Comparison of ENCODE assay signal across 19 cellular contexts in genomic region chrX:119190736-119191282, GRCh38. TPM values are rescaled to one million over a fixed set of nuclear protein-coding genes. Genes with fewer than 3 reads are reported as not detected.
DNase-seq lines count a peak whose midpoint lies in the region; ATAC-seq and TF ChIP-seq lines count a peak whose summit lies in the region.
"Had no signal": no experiment of that assay in that cellular context is flagged by ENCODE, and none has a peak within 500 bp of the region (broad histone marks: within the 10 kb centered on the region; RNA-seq: fewer than 3 reads in every experiment).

No MANE protein-coding gene starts in this region.

- DNase-seq in MCF 10A (ENCODE audit: unreplicated experiment) = peak; percentile 6
- DNase-seq in mammary epithelial cell = no peak
- peak; percentile 85 for DNase-seq in fibroblast of mammary gland (ENCODE audit: low read depth)
- DNase-seq in left lung = no peak
- DNase-seq in MV-4-11 (lab: John Stamatoyannopoulos, UW) = no peak
- DNase-seq in T-cell = no peak
- DNase-seq: activated CD4-positive, alpha-beta T cell treated with anti-CD3 and anti-CD28 coated beads for 1 hour; activated naive CD4-positive, alpha-beta T cell treated with anti-CD3 and anti-CD28 coated beads for 36 hours; NCI-H1048; NCI-H2107; NK-92 treated with Interleukin-12 subunit alpha and Interleukin-12 subunit beta, amount 100 ng/mL, for 24 hours; right lobe of liver; SHP77; stimulated activated CD4-positive, alpha-beta T cell treated with anti-CD3 and anti-CD28 coated beads, Interleukin-4, amount 100 ng/mL, for 4 hours had no signal

- TF ChIP-seq CTCF in MCF 10A (IDR thresholded peaks at IDR 0.05; ENCODE audit: unreplicated experiment) (no peak), mammary epithelial cell (conservative IDR thresholded peaks at IDR 0.05 in 1 of 2, IDR thresholded peaks at IDR 0.05 in 1 of 2; ENCODE audit: extremely low read depth in 1 of 2, insufficient read depth in 1 of 2, low read depth in 1 of 2, low read length in 2 of 2) (no peak), fibroblast of mammary gland (conservative IDR thresholded peaks at IDR 0.05; ENCODE audit: control insufficient read depth, insufficient read depth, low read depth, low read length) (no peak), left lung (IDR thresholded peaks at IDR 0.05) (no peak)

- H3K36me3 ChIP-seq in mammary epithelial cell (ENCODE audit: insufficient read depth, low read length) (no peaks in the 10 kb centered on the region), left lung (no peaks in the 10 kb centered on the region)
- H3K36me3 ChIP-seq: HAP-1, right lobe of liver had no signal

- no peak overlapping the region for H3K4me3 ChIP-seq in mammary epithelial cell (replicated peaks in 1 of 3; ENCODE audit: insufficient read depth in 1 of 3, low read depth in 2 of 3, low read length in 3 of 3)
- H3K4me3 ChIP-seq in fibroblast of mammary gland (ENCODE audit: control insufficient read depth, low read depth, low read length) = no peak overlapping the region
- H3K4me3 ChIP-seq in left lung = no peak overlapping the region
- H3K4me3 ChIP-seq: HAP-1, right lobe of liver had no signal

- dilution Hi-C loops in mammary epithelial cell (cut with HindIII; ENCODE audit: low sequenced_read_pairs) = no loop called here

- H2AFZ ChIP-seq in mammary epithelial cell (ENCODE audit: low read depth, low read length) = no peak overlapping the region

- POLR2A ChIA-PET in MCF 10A (lab: Yijun Ruan, JAX) = no interaction called here
- POLR2A ChIA-PET in T-cell (lab: Charles Lee) = no interaction called here

- in situ Hi-C loops in mammary epithelial cell (cut with MboI; ENCODE audit: low sequenced_read_pairs in 2 of 2) = no loop called here

- H3K9ac ChIP-seq in mammary epithelial cell (ENCODE audit: insufficient read depth, low read length) = no peak overlapping the region

- no TSS peak for BruUV-seq in MCF 10A (replicated peaks; lab: Mats Ljungman, UMichigan)
- no TSS peak for BruUV-seq in mammary epithelial cell (replicated peaks; lab: Mats Ljungman, UMichigan)

- no peaks in the 10 kb centered on the region for H3K79me2 ChIP-seq in mammary epithelial cell (ENCODE audit: insufficient read depth, low read length)

- H3K9me3 Mint-ChIP-seq in MCF 10A (ENCODE audit: unreplicated experiment) (no peaks in the 10 kb centered on the region), T-cell (no peaks in the 10 kb centered on the region)
- H3K9me3 Mint-ChIP-seq: activated naive CD4-positive, alpha-beta T cell treated with anti-CD3 and anti-CD28 coated beads for 36 hours; IgD-negative memory B cell; memory B cell had no signal

- H3K4me2 ChIP-seq in mammary epithelial cell (ENCODE audit: insufficient read depth, low read depth, low read length) = no peak overlapping the region

- H3K27ac ChIP-seq in mammary epithelial cell (ENCODE audit: insufficient read depth, low read depth, low read length) (no peak overlapping the region), left lung (no peak overlapping the region)
- H3K27ac ChIP-seq: right lobe of liver had no signal

- H3K27ac Mint-ChIP-seq in MCF 10A (ENCODE audit: low read depth, unreplicated experiment) (no peak overlapping the region), T-cell (no peak overlapping the region)
- H3K27ac Mint-ChIP-seq: activated naive CD4-positive, alpha-beta T cell treated with anti-CD3 and anti-CD28 coated beads for 36 hours; IgD-negative memory B cell; memory B cell had no signal

- no peaks in the 10 kb centered on the region for H3K27me3 ChIP-seq in mammary epithelial cell (ENCODE audit: insufficient read depth, low read length)
- H3K27me3 ChIP-seq in left lung = no peaks in the 10 kb centered on the region
- H3K27me3 ChIP-seq: right lobe of liver had no signal

- whole genome bisulfite sequencing in mammary epithelial cell (ENCODE audit: low coverage, missing lambda C conversion rate) = 75% methylated on average over 9 of the region's 9 CpGs

- no peaks in the 10 kb centered on the region for H3K9me3 ChIP-seq in mammary epithelial cell (replicated peaks; ENCODE audit: insufficient read depth, low read length)
- no peaks in the 10 kb centered on the region for H3K9me3 ChIP-seq in left lung
- H3K9me3 ChIP-seq: HAP-1, right lobe of liver had no signal

- H3K36me3 Mint-ChIP-seq in MCF 10A (ENCODE audit: insufficient read depth, unreplicated experiment) (no peaks in the 10 kb centered on the region), T-cell (no peaks in the 10 kb centered on the region)
- H3K36me3 Mint-ChIP-seq: IgD-negative memory B cell, memory B cell had no signal

- H3K4me3 Mint-ChIP-seq in MCF 10A (ENCODE audit: unreplicated experiment) = no peak overlapping the region
- no peak overlapping the region for H3K4me3 Mint-ChIP-seq in T-cell
- H3K4me3 Mint-ChIP-seq: activated naive CD4-positive, alpha-beta T cell treated with anti-CD3 and anti-CD28 coated beads for 36 hours; IgD-negative memory B cell; memory B cell had no signal

- peak; percentile 39 for ATAC-seq in left lung
- ATAC-seq in GM21576 (IDR thresholded peaks at IDR 0.05; ENCODE audit: unreplicated experiment) = no peak
- ATAC-seq in HG03045 (IDR thresholded peaks at IDR 0.05; ENCODE audit: unreplicated experiment) = no peak
- ATAC-seq in T-cell (replicated peaks in 1 of 4) = no peak
- ATAC-seq: right lobe of liver had no signal

- H3K4me1 Mint-ChIP-seq in MCF 10A (ENCODE audit: insufficient read depth, unreplicated experiment) = no peaks in the 10 kb centered on the region
- H3K4me1 Mint-ChIP-seq in T-cell = no peaks in the 10 kb centered on the region
- H3K4me1 Mint-ChIP-seq: memory B cell had no signal

- CTCF ChIA-PET in MCF 10A (lab: Yijun Ruan, JAX) = no interaction called here
- CTCF ChIA-PET in mammary epithelial cell (lab: Charles Lee; ENCODE audit: low non-redundant PET) = no interaction called here
- CTCF ChIA-PET in T-cell (lab: Charles Lee) = interaction anchor here in 1 of 2 donors (0.5 kb wide), 1 partner anchor 76 kb away, joined by 3 read pairs; no protein-coding TSS in a partner anchor

- no peaks in the 10 kb centered on the region for H4K20me1 ChIP-seq in mammary epithelial cell (ENCODE audit: insufficient read depth, low read length)

- H3K27me3 Mint-ChIP-seq in MCF 10A (ENCODE audit: insufficient read depth, unreplicated experiment) = peaks cover 48% of the 10 kb centered on the region
- H3K27me3 Mint-ChIP-seq in T-cell = peaks cover 0 to 16% of the 10 kb centered on the region in 2 donors

- H3K4me1 ChIP-seq in mammary epithelial cell (ENCODE audit: insufficient read depth, low read length) (no peaks in the 10 kb centered on the region), left lung (no peaks in the 10 kb centered on the region)
- H3K4me1 ChIP-seq: right lobe of liver had no signal

- intact Hi-C loops in MCF 10A (cut with micrococcal nuclease) (no loop called here), mammary epithelial cell (cut with micrococcal nuclease) (no loop called here), left lung (cut with DNase I) (no loop called here)

RNA-seq across cellular contexts. Expression of gene PGRMC1, which starts 45.3 kb away (rescaled TPM):
- total RNA-seq in MCF 10A (2022) (40.7 and 40.8 TPM in 2 replicates), mammary epithelial cell (10 to 100 TPM; 57.9 to 73.5 TPM), left lung (10 to 100 TPM; 91.9 to 96.6 TPM), T-cell (10 to 100 TPM; 11.7 to 15.8 (median 13.4) TPM)
- 62.6 TPM for polyA plus RNA-seq in mammary epithelial cell
- 44.5 TPM for polyA minus RNA-seq in mammary epithelial cell

Comparison
In these comparisons a context has a peak if more than half of its experiments do, and no peak if none do; other contexts are left out.
1. DNase-seq: peak in MCF 10A (single experiment) and fibroblast of mammary gland (single experiment); none in mammary epithelial cell (single experiment), left lung (0 of 2), MV-4-11 (single experiment) and T-cell (0 of 34).